8 cellular contexts compared by ENCODE assay signal in the genomic region with DNA sequence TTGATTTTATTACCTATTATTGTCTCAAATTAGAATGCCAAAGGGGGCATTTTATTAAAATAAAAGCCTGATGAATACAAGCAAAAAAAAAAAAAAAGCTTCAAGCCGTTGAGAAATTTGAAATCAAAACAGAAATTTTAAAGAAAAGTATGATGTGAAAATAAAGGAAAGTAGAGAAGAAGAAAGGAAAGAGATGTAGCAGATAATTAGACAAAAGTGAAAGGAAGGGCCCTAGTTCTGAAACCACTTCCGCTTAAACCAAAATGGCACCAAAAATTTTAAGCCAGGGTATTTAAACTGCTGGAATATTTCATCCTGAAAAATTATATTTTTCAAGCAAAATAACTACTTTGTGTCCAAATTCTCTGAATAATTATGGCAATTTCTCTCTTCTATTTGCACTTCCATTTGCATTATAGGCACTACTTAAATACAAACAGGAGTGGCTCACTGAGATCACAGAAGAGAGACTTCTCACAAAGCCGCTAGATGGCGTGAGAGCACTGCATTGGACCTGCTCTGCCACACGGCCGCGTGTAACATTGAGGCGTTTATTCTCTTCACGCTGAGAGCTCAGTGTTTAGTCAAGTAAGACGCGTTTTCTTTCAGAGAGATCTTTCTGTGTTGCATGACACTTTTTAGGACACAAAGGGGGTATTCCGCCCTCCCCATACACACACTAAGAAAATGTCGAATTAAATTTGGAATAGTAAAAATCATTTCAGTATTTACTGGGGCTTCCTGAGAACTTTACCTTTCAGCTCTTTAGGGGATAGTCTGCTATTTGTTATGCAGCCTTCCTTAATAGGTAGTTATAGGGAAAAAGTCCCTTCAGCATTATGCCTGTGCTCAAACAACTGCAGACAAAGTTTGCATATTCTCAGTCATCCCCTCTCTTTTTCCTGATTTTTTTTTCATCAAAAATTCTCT.
DNase-seq lines count a peak whose midpoint lies in the region; ATAC-seq and TF ChIP-seq lines count a peak whose summit lies in the region.

No MANE protein-coding gene starts in this region.

- intact Hi-C loops in heart right ventricle (cut with DNase I): loop anchor here (1.0 to 10.0 kb wide), 9 partner anchors 361 to 911 kb away; no protein-coding TSS in a partner anchor
- intact Hi-C loops in psoas muscle (cut with DNase I): loop anchor here (2.0 to 10.0 kb wide), 5 partner anchors 364 to 911 kb away; no protein-coding TSS in a partner anchor

- H3K36me3 ChIP-seq in SU-DHL-6 (ENCODE audit: low read length): no peaks in the 10 kb centered on the region
- H3K36me3 ChIP-seq in adipocyte (ENCODE audit: control insufficient read depth, insufficient read depth, low read length, severe bottlenecking): no peaks in the 10 kb centered on the region
- H3K36me3 ChIP-seq in heart right ventricle: no peaks in the 10 kb centered on the region
- H3K36me3 ChIP-seq in psoas muscle (ENCODE audit: insufficient read depth in 1 of 2, low read depth in 1 of 2): no peaks in the 10 kb centered on the region

- H3K27ac ChIP-seq in SU-DHL-6 (ENCODE audit: low read depth, low read length) (no peak overlapping the region), heart right ventricle (no peak overlapping the region), psoas muscle (no peak overlapping the region)

- 11% methylated on average over 13 of the region's 13 CpGs for WGBS in heart right ventricle, 2 donors
- 11 to 12% (median 11%) methylated on average over 13 of the region's 13 CpGs for WGBS in psoas muscle, 3 donors

- H3K4me1 ChIP-seq in adipocyte (ENCODE audit: control insufficient read depth, insufficient read depth, low read length): no peaks in the 10 kb centered on the region
- no peaks in the 10 kb centered on the region for H3K4me1 ChIP-seq in heart right ventricle
- H3K4me1 ChIP-seq in psoas muscle: no peaks in the 10 kb centered on the region

- H3K9me3 ChIP-seq in SU-DHL-6 (ENCODE audit: insufficient read depth, low read length) (no peaks in the 10 kb centered on the region), adipocyte (ENCODE audit: control insufficient read depth, low read length) (no peaks in the 10 kb centered on the region), heart right ventricle (no peaks in the 10 kb centered on the region), psoas muscle (no peaks in the 10 kb centered on the region)

- TF ChIP-seq CTCF in SU-DHL-6 (IDR thresholded peaks at IDR 0.05; ENCODE audit: insufficient read depth, low read length, poor library complexity, severe bottlenecking): peak; percentile 69
- peak; percentile 82 to 97 (median 94) for TF ChIP-seq CTCF in heart right ventricle (IDR thresholded peaks at IDR 0.05)
- TF ChIP-seq CTCF in psoas muscle (IDR thresholded peaks at IDR 0.05): peak; percentile 94

- no peaks in the 10 kb centered on the region for H4K20me1 ChIP-seq in SU-DHL-6 (ENCODE audit: low read depth, low read length)

- no peaks in the 10 kb centered on the region for H3K79me2 ChIP-seq in SU-DHL-6 (ENCODE audit: insufficient read depth, low read length)

- H3K9me2 ChIP-seq in SU-DHL-6 (replicated peaks; ENCODE audit: insufficient read depth, low read length): no peaks in the 10 kb centered on the region

- no peak overlapping the region for H3K4me3 ChIP-seq in SU-DHL-6 (ENCODE audit: insufficient read depth, low read length, poor library complexity, severe bottlenecking)
- no peak overlapping the region for H3K4me3 ChIP-seq in adipocyte (ENCODE audit: low read length)
- H3K4me3 ChIP-seq in heart right ventricle: no peak overlapping the region
- no peak overlapping the region for H3K4me3 ChIP-seq in psoas muscle

- H3K9ac ChIP-seq in SU-DHL-6 (ENCODE audit: low read length) (no peak overlapping the region), adipocyte (ENCODE audit: low read length) (no peak overlapping the region)

- peak overlapping the region; percentile 38 for H2AFZ ChIP-seq in SU-DHL-6 (ENCODE audit: low read depth, low read length, severe bottlenecking)

- DNase-seq in NCI-H1436 (lab: John Stamatoyannopoulos, UW) (peak; percentile 80), adipocyte (ENCODE audit: low read depth) (peak; percentile 94), heart right ventricle (peak; percentile 66 to 84), psoas muscle (peak; percentile 62 to 87), GF-D8 (lab: John Stamatoyannopoulos, UW) (no peak)

- no peaks in the 10 kb centered on the region for H3F3A ChIP-seq in SU-DHL-6 (ENCODE audit: insufficient read depth)

- no peak overlapping the region for H3K4me2 ChIP-seq in SU-DHL-6 (ENCODE audit: low read depth, low read length, poor library complexity, severe bottlenecking)

- no peaks in the 10 kb centered on the region for H3K27me3 ChIP-seq in SU-DHL-6 (ENCODE audit: low read length)
- H3K27me3 ChIP-seq in adipocyte (replicated peaks; ENCODE audit: control insufficient read depth, insufficient read depth, low read length): no peaks in the 10 kb centered on the region
- peaks cover 0 to 96% (median 82%) of the 10 kb centered on the region in 7 donors for H3K27me3 ChIP-seq in heart right ventricle
- H3K27me3 ChIP-seq in psoas muscle (ENCODE audit: insufficient read depth in 3 of 3, low read length in 2 of 3): peaks cover 0 to 12% (median 0%) of the 10 kb centered on the region in 3 donors

- ATAC-seq in GM18498 (IDR thresholded peaks at IDR 0.05; ENCODE audit: unreplicated experiment) (peak; percentile 100), HG02884 (IDR thresholded peaks at IDR 0.05; ENCODE audit: unreplicated experiment) (peak; percentile 100), heart right ventricle (peak; percentile 88 to 98 (median 95)), psoas muscle (peak; percentile 87 to 99 (median 93))
